8 cellular contexts compared by ENCODE assay signal in genomic region chr4:70559216-70559830, GRCh38. TPM values are rescaled to one million over a fixed set of nuclear protein-coding genes. Genes with fewer than 3 reads are reported as not detected.
DNase-seq lines count a peak whose midpoint lies in the region; ATAC-seq, FAIRE-seq and TF ChIP-seq lines count a peak whose summit lies in the region.

No MANE protein-coding gene starts in this region.

- H3K79me2 ChIP-seq in keratinocyte (ENCODE audit: control insufficient read depth, insufficient read depth, low read length) = no peaks in the 10 kb centered on the region

- no peak for TF ChIP-seq POLR2A in Peyer's patch (IDR thresholded peaks at IDR 0.05)
- no peak for TF ChIP-seq POLR2A in body of pancreas (IDR thresholded peaks at IDR 0.05)
- no peak for TF ChIP-seq POLR2A in suprapubic skin (IDR thresholded peaks at IDR 0.05)

- H3K27me3 ChIP-seq in Peyer's patch (no peaks in the 10 kb centered on the region), body of pancreas (no peaks in the 10 kb centered on the region), keratinocyte (ENCODE audit: control insufficient read depth, extremely low read depth, insufficient read depth, low read length) (no peaks in the 10 kb centered on the region), suprapubic skin (no peaks in the 10 kb centered on the region)

- H3K9ac ChIP-seq in keratinocyte (ENCODE audit: control insufficient read depth, extremely low read depth, insufficient read depth, low read length) = no peak overlapping the region

- H3K4me3 ChIP-seq in Peyer's patch = no peak overlapping the region
- no peak overlapping the region for H3K4me3 ChIP-seq in body of pancreas
- H3K4me3 ChIP-seq in keratinocyte (ENCODE audit: control insufficient read depth in 2 of 3, extremely low read depth in 1 of 3, insufficient read depth in 2 of 3, low read depth in 1 of 3, low read length in 3 of 3) = no peak overlapping the region
- H3K4me3 ChIP-seq in suprapubic skin = no peak overlapping the region

- H3K4me2 ChIP-seq in keratinocyte (ENCODE audit: control insufficient read depth, extremely low read depth, insufficient read depth, low read depth, low read length) = no peak overlapping the region

- peak in 4 of 6 experiments; percentile 59 to 63 (median 60) for TF ChIP-seq CTCF in Peyer's patch (IDR thresholded peaks at IDR 0.05)
- peak; percentile 20 to 73 (median 60) for TF ChIP-seq CTCF in body of pancreas (IDR thresholded peaks at IDR 0.05)
- TF ChIP-seq CTCF in keratinocyte (optimal IDR thresholded peaks at IDR 0.05 in 1 of 3, IDR thresholded peaks at IDR 0.05 in 1 of 3, conservative IDR thresholded peaks at IDR 0.05 in 1 of 3; ENCODE audit: extremely low read depth in 1 of 3, insufficient read depth in 2 of 3, low read length in 3 of 3) = peak; percentile 62 to 70 (median 63)
- TF ChIP-seq CTCF in suprapubic skin (IDR thresholded peaks at IDR 0.05) = peak in 1 of 2 donors; percentile 54

- DNase-seq in COLO829 (ENCODE audit: low spot score) (peak; percentile 82), Peyer's patch (peak in 2 of 3 donors; percentile 19 to 71), body of pancreas (peak; percentile 34 to 66 (median 46)), keratinocyte (ENCODE audit: low read depth, low spot score) (no peak), suprapubic skin (ENCODE audit: low spot score in 2 of 2) (no peak)
- DNase-seq in stimulated activated CD4-positive, alpha-beta T cell treated with anti-CD3 and anti-CD28 coated beads, Interleukin-4, amount 100 ng/mL, for 48 hours (ENCODE audit: low read depth in 2 of 2) = peak; percentile 9 to 24

- 26 to 31% methylated on average over 2 of the region's 2 CpGs for WGBS in body of pancreas, 2 donors
- WGBS in suprapubic skin = 37% methylated on average over 2 of the region's 2 CpGs

- H3K27ac ChIP-seq in Peyer's patch (no peak overlapping the region), body of pancreas (no peak overlapping the region), keratinocyte (ENCODE audit: control insufficient read depth, insufficient read depth, low read length) (no peak overlapping the region), suprapubic skin (no peak overlapping the region)

- H3K9me3 ChIP-seq in Peyer's patch (no peaks in the 10 kb centered on the region), body of pancreas (no peaks in the 10 kb centered on the region), keratinocyte (ENCODE audit: control insufficient read depth, low read depth, low read length) (no peaks in the 10 kb centered on the region), suprapubic skin (no peaks in the 10 kb centered on the region)

- H3K4me1 ChIP-seq in Peyer's patch = peaks cover 0 to 5% (median 0%) of the 10 kb centered on the region in 4 donors
- H3K4me1 ChIP-seq in body of pancreas = no peaks in the 10 kb centered on the region
- H3K4me1 ChIP-seq in keratinocyte (ENCODE audit: control insufficient read depth, extremely low read depth, insufficient read depth, low read length) = no peaks in the 10 kb centered on the region
- no peaks in the 10 kb centered on the region for H3K4me1 ChIP-seq in suprapubic skin

- H2AFZ ChIP-seq in keratinocyte (ENCODE audit: control insufficient read depth, low read length) = no peak overlapping the region

- dilution Hi-C loops in keratinocyte (cut with MboI; ENCODE audit: extremely low pct_ligation_motif_present, low sequenced_read_pairs) = no loop called here

- intact Hi-C loops in body of pancreas (cut with DNase I) = no loop called here

- no peaks in the 10 kb centered on the region for H3K9me1 ChIP-seq in keratinocyte (ENCODE audit: control insufficient read depth, extremely low read depth, insufficient read depth, low read length)

- no peaks in the 10 kb centered on the region for H3K36me3 ChIP-seq in Peyer's patch
- no peaks in the 10 kb centered on the region for H3K36me3 ChIP-seq in body of pancreas (replicated peaks in 1 of 2; ENCODE audit: insufficient read depth in 1 of 2, low read depth in 2 of 2)
- H3K36me3 ChIP-seq in keratinocyte (ENCODE audit: control insufficient read depth in 2 of 2, extremely low read depth in 1 of 2, insufficient read depth in 2 of 2, low read length in 2 of 2) = no peaks in the 10 kb centered on the region
- no peaks in the 10 kb centered on the region for H3K36me3 ChIP-seq in suprapubic skin

- FAIRE-seq in keratinocyte (lab: Jason Lieb, UNC) = peak; percentile 20

- TF ChIP-seq EP300 in suprapubic skin (IDR thresholded peaks at IDR 0.05) = no peak

- ATAC-seq in GM18907 (IDR thresholded peaks at IDR 0.05; ENCODE audit: unreplicated experiment) (peak; percentile 75), HG03575 (IDR thresholded peaks at IDR 0.05; ENCODE audit: extremely low read depth, insufficient number of reproducible peaks, low FRiP score, unreplicated experiment) (peak; percentile 51), body of pancreas (peak; percentile 42)

- no peaks in the 10 kb centered on the region for H4K20me1 ChIP-seq in keratinocyte (ENCODE audit: control insufficient read depth, extremely low read depth, insufficient read depth, low read length)

RNA-seq across cellular contexts. Expression of gene AMBN, which starts 32.7 kb away (rescaled TPM):
- total RNA-seq in Peyer's patch = not detected
- not detected for total RNA-seq in body of pancreas
- polyA plus RNA-seq in keratinocyte = not detected in 3 replicates
- not detected for polyA plus RNA-seq in keratinocyte (2011; ENCODE audit: low read depth)
- not detected in 2 replicates for polyA plus RNA-seq in keratinocyte (2011; cell fraction: cytosol; rRNA removed)
- polyA plus RNA-seq in keratinocyte (2011; cell fraction: nucleus; rRNA removed) = not detected in 2 replicates
- not detected in 2 replicates for polyA plus RNA-seq in keratinocyte (2012; ENCODE audit: low replicate concordance)
- polyA minus RNA-seq in keratinocyte = not detected in 3 replicates
- polyA minus RNA-seq in keratinocyte (2011; cell fraction: cytosol; rRNA and poly(A)+ RNA removed) = not detected
- polyA minus RNA-seq in keratinocyte (2011; cell fraction: nucleus; rRNA and poly(A)+ RNA removed) = not detected in 2 replicates
- under 1 TPM in 2 of 4 donors, not detected in 2; 0.42 to 0.68 TPM for total RNA-seq in suprapubic skin

RNA-seq across cellular contexts. Expression of gene AMTN, which starts 41.0 kb away (rescaled TPM):
- total RNA-seq in Peyer's patch = not detected
- not detected for total RNA-seq in body of pancreas
- not detected in 3 replicates for polyA plus RNA-seq in keratinocyte
- polyA plus RNA-seq in keratinocyte (2011; ENCODE audit: low read depth) = not detected
- polyA plus RNA-seq in keratinocyte (2011; cell fraction: cytosol; rRNA removed) = not detected in 2 replicates
- polyA plus RNA-seq in keratinocyte (2011; cell fraction: nucleus; rRNA removed) = not detected in 2 replicates
- not detected in 2 replicates for polyA plus RNA-seq in keratinocyte (2012; ENCODE audit: low replicate concordance)
- not detected in 3 replicates for polyA minus RNA-seq in keratinocyte
- polyA minus RNA-seq in keratinocyte (2011; cell fraction: cytosol; rRNA and poly(A)+ RNA removed) = not detected
- not detected in 2 replicates for polyA minus RNA-seq in keratinocyte (2011; cell fraction: nucleus; rRNA and poly(A)+ RNA removed)
- total RNA-seq in suprapubic skin = under 1 TPM in 2 of 4 donors, not detected in 2; 0.79 to 0.83 TPM

Comparison
In these comparisons a context has a peak if more than half of its experiments do, and no peak if none do; other contexts are left out.
1. DNase-seq: peak in COLO829 (single experiment), Peyer's patch (2 of 3), body of pancreas (4 of 4) and stimulated activated CD4-positive, alpha-beta T cell treated with anti-CD3 and anti-CD28 coated beads, Interleukin-4, amount 100 ng/mL, for 48 hours (2 of 2); none in keratinocyte (single experiment) and suprapubic skin (0 of 2).
2. Peak in every context shown above with its lines, with median percentiles within 50 percentile points of each other: ATAC-seq.